ENCODE assay signal across 8 cellular contexts in genomic region chr17:48593126-48593829, GRCh38. TPM values are rescaled to one million over a fixed set of nuclear protein-coding genes. Genes with fewer than 3 reads are reported as not detected.
DNase-seq lines count a peak whose midpoint lies in the region; ATAC-seq and TF ChIP-seq lines count a peak whose summit lies in the region.

HOXB5 (minus strand) TSS chr17:48593779; CDS start chr17:48593682, 97 bp downstream.

- H3K4me3 ChIP-seq in WI38 (ENCODE audit: low read depth, low read length): peak within 1 kb of the TSS; percentile 89
- H3K4me3 ChIP-seq in iPS-20b (ENCODE audit: low read length): 0 out of 2 replicates have a peak within 1 kb of the TSS, but pooled peaks have one; percentile 29
- peak within 1 kb of the TSS; percentile 60 to 75 (median 70) for H3K4me3 ChIP-seq in subcutaneous abdominal adipose tissue (ENCODE audit: low read depth in 1 of 5, low read length in 5 of 5)
- H3K4me3 ChIP-seq in prostate gland: no peak within 1 kb of the TSS

- TF ChIP-seq CTCF in WI38 (IDR thresholded peaks at IDR 0.05; ENCODE audit: low read depth, low read length) (no peak), prostate gland (IDR thresholded peaks at IDR 0.05) (no peak)

- H3K9ac ChIP-seq in iPS-20b (ENCODE audit: low read depth, low read length): no peak within 1 kb of the TSS
- peak within 1 kb of the TSS; percentile 4 to 66 (median 46) for H3K9ac ChIP-seq in subcutaneous abdominal adipose tissue (ENCODE audit: low read length in 5 of 5)

- peaks cover 100% of the 10 kb centered on the region for H3K27me3 ChIP-seq in iPS-20b (ENCODE audit: insufficient read depth, low read length)
- H3K27me3 ChIP-seq in subcutaneous abdominal adipose tissue (ENCODE audit: control insufficient read depth in 5 of 5, insufficient read depth in 4 of 5, low read length in 5 of 5): no peaks in the 10 kb centered on the region
- peaks cover 39% of the 10 kb centered on the region for H3K27me3 ChIP-seq in prostate gland (replicated peaks; ENCODE audit: insufficient read depth)

- H3K4me1 ChIP-seq in iPS-20b (ENCODE audit: insufficient read depth, low read length) (peaks cover 4% of the 10 kb centered on the region; the same call in 1 of the 2 replicates), subcutaneous abdominal adipose tissue (ENCODE audit: control insufficient read depth in 5 of 5, insufficient read depth in 5 of 5, low read length in 5 of 5) (peaks cover 6 to 60% (median 52%) of the 10 kb centered on the region in 5 donors), prostate gland (replicated peaks) (no peaks in the 10 kb centered on the region)

- intact Hi-C loops in prostate gland (cut with DNase I): no loop called here

- no peaks in the 10 kb centered on the region for H3K9me3 Mint-ChIP-seq in activated CD8-positive, alpha-beta memory T cell treated with anti-CD3 and anti-CD28 coated beads, Interleukin-2, amount 10 ng/mL, durations not matched to agents 7 days and 5 days (ENCODE audit: low read depth)

- 47% methylated on average over 50 of the region's 50 CpGs for WGBS in prostate gland

- ATAC-seq in activated CD8-positive, alpha-beta memory T cell treated with anti-CD3 and anti-CD28 coated beads, Interleukin-2, amount 10 ng/mL, durations not matched to agents 7 days and 5 days: peak; percentile 31
- ATAC-seq in HG03135 (IDR thresholded peaks at IDR 0.05; ENCODE audit: unreplicated experiment): no peak

- H3K4me3 Mint-ChIP-seq in activated CD8-positive, alpha-beta memory T cell treated with anti-CD3 and anti-CD28 coated beads, Interleukin-2, amount 10 ng/mL, durations not matched to agents 7 days and 5 days: peak within 1 kb of the TSS; percentile 73

- H3K36me3 ChIP-seq in iPS-20b (ENCODE audit: insufficient read depth, low read depth, low read length) (no peaks in the 10 kb centered on the region), subcutaneous abdominal adipose tissue (ENCODE audit: control insufficient read depth in 5 of 5, insufficient read depth in 5 of 5, low read length in 5 of 5) (peaks cover 0 to 24% (median 10%) of the 10 kb centered on the region in 5 donors), prostate gland (no peaks in the 10 kb centered on the region)

- H3K27ac Mint-ChIP-seq in activated CD8-positive, alpha-beta memory T cell treated with anti-CD3 and anti-CD28 coated beads, Interleukin-2, amount 10 ng/mL, durations not matched to agents 7 days and 5 days: no peak within 1 kb of the TSS

- no peaks in the 10 kb centered on the region for H3K36me3 Mint-ChIP-seq in activated CD8-positive, alpha-beta memory T cell treated with anti-CD3 and anti-CD28 coated beads, Interleukin-2, amount 10 ng/mL, durations not matched to agents 7 days and 5 days

- no peaks in the 10 kb centered on the region; the same call in 1 of the 2 replicates for H3K9me3 ChIP-seq in iPS-20b (ENCODE audit: insufficient read depth, low read depth, low read length)
- no peaks in the 10 kb centered on the region for H3K9me3 ChIP-seq in subcutaneous abdominal adipose tissue (ENCODE audit: control insufficient read depth in 5 of 5, low read length in 5 of 5)
- no peaks in the 10 kb centered on the region for H3K9me3 ChIP-seq in prostate gland

- peaks cover 38% of the 10 kb centered on the region for H3K4me1 Mint-ChIP-seq in activated CD8-positive, alpha-beta memory T cell treated with anti-CD3 and anti-CD28 coated beads, Interleukin-2, amount 10 ng/mL, durations not matched to agents 7 days and 5 days

- no peak within 1 kb of the TSS for H3K27ac ChIP-seq in iPS-20b (ENCODE audit: low read length)
- H3K27ac ChIP-seq in subcutaneous abdominal adipose tissue (ENCODE audit: low read depth, low read length): peak within 1 kb of the TSS; percentile 78
- no peak within 1 kb of the TSS for H3K27ac ChIP-seq in prostate gland

- no peak for TF ChIP-seq POLR2A in prostate gland (IDR thresholded peaks at IDR 0.05)

- peaks cover 85% of the 10 kb centered on the region for H3K27me3 Mint-ChIP-seq in activated CD8-positive, alpha-beta memory T cell treated with anti-CD3 and anti-CD28 coated beads, Interleukin-2, amount 10 ng/mL, durations not matched to agents 7 days and 5 days

- CTCF ChIA-PET in activated CD8-positive, alpha-beta memory T cell treated with anti-CD3 and anti-CD28 coated beads, Interleukin-2, amount 10 ng/mL, durations not matched to agents 7 days and 5 days (lab: Charles Lee): interaction anchor here (0.6 to 5.9 kb wide), 68 partner anchors 10 to 575 kb away, joined by 3 to 40 read pairs (median 4); partner anchors contain the start of genes HOXB7, HOXB9 and PRAC2

- DNase-seq in activated CD8-positive, alpha-beta memory T cell treated with anti-CD3 and anti-CD28 coated beads, Interleukin-2, amount 10 ng/mL, durations not matched to agents 7 days and 5 days: peak; percentile 52
- no peak for DNase-seq in activated CD8-positive, alpha-beta memory T cell treated with anti-CD3 and anti-CD28 coated beads, Interleukin-2, amount 50 U/mL, for 4 hours
- DNase-seq in NCI-H187 (lab: John Stamatoyannopoulos, UW) (no peak), prostate gland (ENCODE audit: low spot score) (no peak)

RNA-seq across cellular contexts. Expression of gene HOXB5, which starts in this region (rescaled TPM):
- under 1 TPM in 1 of 2 experiments, not detected in 1; 0.16 TPM for total RNA-seq in activated CD8-positive, alpha-beta memory T cell treated with anti-CD3 and anti-CD28 coated beads, Interleukin-2, amount 10 ng/mL, durations not matched to agents 7 days and 5 days
- total RNA-seq in prostate gland: 1 to 10 TPM in 1 of 2 donors, under 1 TPM in 1; 0.36 to 1.1 TPM

Comparison
In these comparisons a context has a peak if more than half of its experiments do, and no peak if none do; other contexts are left out.
1. Peak in DNase-seq and ATAC-seq in activated CD8-positive, alpha-beta memory T cell treated with anti-CD3 and anti-CD28 coated beads, Interleukin-2, amount 10 ng/mL, durations not matched to agents 7 days and 5 days; RNA of the gene not detected or under 1 TPM.
2. H3K4me3 ChIP-seq: peak in WI38 (single experiment), iPS-20b (single experiment) and subcutaneous abdominal adipose tissue (5 of 5); none in prostate gland (0 of 2).